9 cellular contexts compared by ENCODE assay signal in genomic region chr12:52278530-52278929, GRCh38. TPM values are rescaled to one million over a fixed set of nuclear protein-coding genes. Genes with fewer than 3 reads are reported as not detected.
A peak's percentile ranks its signal among the peaks of the same experiment; 100 is the strongest.
DNase-seq lines count a peak whose midpoint lies in the region; ATAC-seq, FAIRE-seq and TF ChIP-seq lines count a peak whose summit lies in the region.
"Had no signal": no experiment of that assay in that cellular context is flagged by ENCODE, and none has a peak within 500 bp of the region (broad histone marks: within the 10 kb centered on the region; RNA-seq: fewer than 3 reads in every experiment).

No MANE protein-coding gene starts in this region.

- no peaks in the 10 kb centered on the region for H3K9me3 Mint-ChIP-seq in CD8-positive, alpha-beta memory T cell

- POLR2A ChIA-PET in CD8-positive, alpha-beta memory T cell (lab: Charles Lee), result interaction anchor here (0.6 to 1.2 kb wide), 2 partner anchors 164 to 1379 kb away, joined by 3 read pairs; no protein-coding TSS in a partner anchor

- H3K27me3 ChIP-seq in HUES64 (ENCODE audit: insufficient read depth, low read length) (peaks cover 21% of the 10 kb centered on the region), bronchial epithelial cell (ENCODE audit: control insufficient read depth, insufficient read depth, low read length) (no peaks in the 10 kb centered on the region), muscle layer of duodenum (ENCODE audit: low read depth, low read length) (peaks cover 5% of the 10 kb centered on the region)
- H3K27me3 ChIP-seq in CD8-positive, alpha-beta memory T cell (ENCODE audit: insufficient read depth, low read length, poor library complexity, severe bottlenecking), result no peaks in the 10 kb centered on the region

- H3K27ac Mint-ChIP-seq in CD8-positive, alpha-beta memory T cell, result peak overlapping the region in 2 of 8 donors; percentile 29 to 55

- H3K27me3 Mint-ChIP-seq in CD8-positive, alpha-beta memory T cell, result peaks cover 22 to 65% of the 10 kb centered on the region in 2 donors

- peaks cover 5% of the 10 kb centered on the region; the same call in 1 of the 2 replicates for H3K4me1 ChIP-seq in HUES64 (ENCODE audit: insufficient read depth, low read length)
- H3K4me1 ChIP-seq in muscle layer of duodenum (ENCODE audit: control insufficient read depth in 1 of 2, insufficient read depth in 2 of 2, low read length in 2 of 2), result peaks cover 14 to 15% of the 10 kb centered on the region in 2 donors
- H3K4me1 ChIP-seq in CD8-positive, alpha-beta memory T cell (ENCODE audit: insufficient read depth, low read length), result peaks cover 6% of the 10 kb centered on the region

- WGBS in HUES64, result 58% methylated on average over 9 of the region's 9 CpGs

- H3K36me3 ChIP-seq in HUES64 (ENCODE audit: insufficient read depth, low read length), result no peaks in the 10 kb centered on the region
- no peaks in the 10 kb centered on the region for H3K36me3 ChIP-seq in bronchial epithelial cell (ENCODE audit: control insufficient read depth, insufficient read depth, low read length)
- H3K36me3 ChIP-seq in muscle layer of duodenum (ENCODE audit: control insufficient read depth in 1 of 2, insufficient read depth in 2 of 2, low read length in 2 of 2), result peaks cover 0 to 4% of the 10 kb centered on the region in 2 donors
- H3K36me3 ChIP-seq in CD8-positive, alpha-beta memory T cell (ENCODE audit: insufficient read depth, low read length), result no peaks in the 10 kb centered on the region

- no peak overlapping the region for H3K9ac ChIP-seq in HUES64 (ENCODE audit: low read depth, low read length)

- no peak for ATAC-seq in HG03520 (IDR thresholded peaks at IDR 0.05; ENCODE audit: unreplicated experiment)

- H3K9me3 ChIP-seq in HUES64 (ENCODE audit: insufficient read depth, low read depth, low read length), result no peaks in the 10 kb centered on the region
- no peaks in the 10 kb centered on the region for H3K9me3 ChIP-seq in muscle layer of duodenum (ENCODE audit: control insufficient read depth in 1 of 2, low read length in 2 of 2)
- no peaks in the 10 kb centered on the region for H3K9me3 ChIP-seq in CD8-positive, alpha-beta memory T cell (ENCODE audit: low read length)

- FAIRE-seq in bronchial epithelial cell (lab: Jason Lieb, UNC), result no peak
- no peak for FAIRE-seq in frontal cortex (lab: Jason Lieb, UNC)

- CTCF ChIA-PET in CD8-positive, alpha-beta memory T cell (lab: Charles Lee), result interaction anchor here (0.8 to 3.2 kb wide), 8 partner anchors 8 to 118 kb away, joined by 3 to 20 read pairs (median 8); no protein-coding TSS in a partner anchor

- DNase-seq in AG10803 (ENCODE audit: low read depth) (no peak), bronchial epithelial cell (ENCODE audit: low read depth) (no peak), frontal cortex (ENCODE audit: low spot score in 2 of 2) (no peak), Kasumi-1 (lab: John Stamatoyannopoulos, UW) (no peak)
- no peak for DNase-seq in CD8-positive, alpha-beta memory T cell

- H3K27ac ChIP-seq in HUES64 (ENCODE audit: low read depth, low read length) (no peak overlapping the region), muscle layer of duodenum (ENCODE audit: low read length) (peak overlapping the region; percentile 20)
- no peak overlapping the region for H3K27ac ChIP-seq in CD8-positive, alpha-beta memory T cell (ENCODE audit: low read depth, low read length)

- no peaks in the 10 kb centered on the region for H3K36me3 Mint-ChIP-seq in CD8-positive, alpha-beta memory T cell

- TF ChIP-seq CTCF in AG10803 (conservative IDR thresholded peaks at IDR 0.05; ENCODE audit: low read length) (no peak), bronchial epithelial cell (IDR thresholded peaks at IDR 0.05; ENCODE audit: insufficient read depth, low read length, severe bottlenecking) (no peak)

- H3K4me1 Mint-ChIP-seq in CD8-positive, alpha-beta memory T cell, result peaks cover 6 to 11% (median 10%) of the 10 kb centered on the region in 3 donors

- peak overlapping the region; percentile 47 for H3K4me3 ChIP-seq in AG10803 (ENCODE audit: low read length)
- H3K4me3 ChIP-seq in HUES64 (ENCODE audit: low read length), result peak overlapping the region; percentile 42
- H3K4me3 ChIP-seq in bronchial epithelial cell (ENCODE audit: low read depth, low read length), result peak overlapping the region; percentile 31
- peak overlapping the region; percentile 47 for H3K4me3 ChIP-seq in muscle layer of duodenum (ENCODE audit: low read depth in 1 of 2, low read length in 2 of 2)
- no peak overlapping the region for H3K4me3 ChIP-seq in CD8-positive, alpha-beta memory T cell (ENCODE audit: low read length)

- peak overlapping the region in 2 of 7 donors; percentile 24 to 43 for H3K4me3 Mint-ChIP-seq in CD8-positive, alpha-beta memory T cell

RNA-seq across cellular contexts. Expression of gene KRT86, which starts 4.1 kb away (rescaled TPM):
- polyA plus RNA-seq in HUES64 (2013, experiment 1 of 2), result not detected
- polyA plus RNA-seq in HUES64 (2013, experiment 2 of 2), result not detected
- total RNA-seq in bronchial epithelial cell, result 0.26 TPM in 2 replicates
- under 0.01 TPM for total RNA-seq in frontal cortex
- total RNA-seq in CD8-positive, alpha-beta memory T cell, result under 1 TPM in 1 of 2 experiments, not detected in 1; 0.31 TPM
- polyA plus RNA-seq in CD8-positive, alpha-beta memory T cell, result not detected

RNA-seq across cellular contexts. Expression of gene KRT81, which starts 12.8 kb away (rescaled TPM):
- polyA plus RNA-seq in HUES64 (2013, experiment 1 of 2), result not detected
- not detected for polyA plus RNA-seq in HUES64 (2013, experiment 2 of 2)
- total RNA-seq in bronchial epithelial cell, result 0.13 and 0.26 TPM in 2 replicates
- total RNA-seq in frontal cortex, result not detected
- total RNA-seq in CD8-positive, alpha-beta memory T cell, result not detected
- polyA plus RNA-seq in CD8-positive, alpha-beta memory T cell, result not detected
- total RNA-seq: temporal lobe had no signal

RNA-seq across cellular contexts. Expression of gene KRT83, which starts 42.7 kb away (rescaled TPM):
- polyA plus RNA-seq in HUES64 (2013, experiment 1 of 2), result not detected
- not detected for polyA plus RNA-seq in HUES64 (2013, experiment 2 of 2)
- total RNA-seq in bronchial epithelial cell (0.13 TPM in 1 of 2 replicates, not detected in the other), frontal cortex (not detected)
- not detected for total RNA-seq in CD8-positive, alpha-beta memory T cell
- polyA plus RNA-seq in CD8-positive, alpha-beta memory T cell, result not detected
- total RNA-seq: temporal lobe had no signal

RNA-seq across cellular contexts. Expression of gene KRT7, which starts 45.5 kb away (rescaled TPM):
- polyA plus RNA-seq in HUES64 (2013, experiment 1 of 2), result 6.0 TPM
- polyA plus RNA-seq in HUES64 (2013, experiment 2 of 2), result 4.9 TPM
- total RNA-seq in bronchial epithelial cell, result 532 and 895 TPM in 2 replicates
- total RNA-seq in frontal cortex, result not detected
- total RNA-seq in CD8-positive, alpha-beta memory T cell, result 1 to 10 TPM; 3.2 to 5.6 TPM
- polyA plus RNA-seq in CD8-positive, alpha-beta memory T cell, result not detected
- total RNA-seq: temporal lobe had no signal
